In the genomic region with DNA sequence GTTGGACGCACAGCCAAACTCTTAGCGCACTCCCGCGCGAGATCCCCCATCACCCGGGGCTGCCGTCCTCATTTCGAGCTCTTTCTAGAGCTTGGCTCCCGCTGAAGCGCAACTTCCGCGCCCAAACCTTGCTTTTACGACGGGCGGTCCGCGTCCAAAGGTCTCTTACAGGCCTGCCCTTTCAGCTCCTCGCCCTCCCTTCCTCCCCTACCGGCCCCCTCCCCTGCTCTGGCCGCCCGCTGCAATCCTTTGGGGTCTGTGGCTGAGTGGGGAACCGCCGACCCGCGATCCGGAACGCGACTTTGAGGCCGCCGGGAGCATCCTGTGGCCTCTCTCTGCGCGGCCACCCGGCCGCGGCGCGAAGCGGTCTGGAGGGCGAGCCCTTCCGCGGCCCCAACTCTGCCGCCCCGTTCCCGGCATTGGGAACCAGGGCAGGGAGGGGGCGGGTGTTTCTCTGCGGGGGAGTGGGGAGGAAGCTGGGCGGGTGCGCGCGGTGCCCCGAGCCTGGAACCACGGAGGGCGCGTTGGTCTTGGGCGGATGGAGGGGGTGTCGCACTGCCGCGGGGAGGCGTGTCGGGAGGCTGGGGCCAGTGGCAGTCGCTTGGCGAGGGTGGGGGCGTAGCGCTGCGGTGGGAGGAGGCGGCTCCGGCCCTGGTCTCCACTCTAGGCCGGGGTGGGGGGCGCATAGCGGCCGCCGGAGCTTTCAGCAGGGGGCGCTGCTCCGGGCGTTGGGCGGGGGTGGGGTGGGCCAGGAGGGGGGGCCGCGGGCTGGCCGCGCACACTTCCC, we compare ENCODE assay signal across 8 cellular contexts. TPM values are rescaled to one million over a fixed set of nuclear protein-coding genes. Genes with fewer than 3 reads are reported as not detected.
DNase-seq lines count a peak whose midpoint lies in the region; ATAC-seq and TF ChIP-seq lines count a peak whose summit lies in the region.

A gene (plus strand): TSS at position 781 of the 787 bp plus-strand sequence. CDS start 96 bp downstream, outside the sequence.

- peak within 1 kb of the TSS; percentile 88 for H2AFZ ChIP-seq in neuron (ENCODE audit: low read depth, low read length)

- H3K4me1 ChIP-seq in neuron (ENCODE audit: insufficient read depth, low read length), result peaks cover 20% of the 10 kb centered on the region

- H3K36me3 Mint-ChIP-seq in T-cell, result no peaks in the 10 kb centered on the region

- CTCF ChIA-PET in T-cell (lab: Charles Lee), result interaction anchor here (0.9 to 2.0 kb wide), 4 partner anchors 10 to 296 kb away, joined by 3 to 7 read pairs (median 4); a partner anchor contains a TSS

- H3K27me3 Mint-ChIP-seq in T-cell, result peaks cover 44 to 76% of the 10 kb centered on the region in 2 donors

- H3K4me3 ChIP-seq in fibroblast of mammary gland (ENCODE audit: control insufficient read depth, low read depth, low read length) (peak within 1 kb of the TSS; percentile 9), neuron (ENCODE audit: low read length) (peak within 1 kb of the TSS; percentile 54)

- TF ChIP-seq CTCF in fibroblast of mammary gland (conservative IDR thresholded peaks at IDR 0.05; ENCODE audit: control insufficient read depth, insufficient read depth, low read depth, low read length), result no peak

- peak; percentile 58 for DNase-seq in AG08396 (ENCODE audit: low spot score)
- DNase-seq in T-cell, result peak in 5 of 34 experiments; percentile 14 to 36 (median 24)
- no peak for DNase-seq in fibroblast of mammary gland (ENCODE audit: low read depth)
- DNase-seq in foreskin melanocyte, result no peak
- DNase-seq in NCI-H2029 (lab: John Stamatoyannopoulos, UW), result no peak
- no peak for DNase-seq in HPDE6-E6E7 (ENCODE audit: extremely low spot score)

- no peaks in the 10 kb centered on the region for H3K9me3 Mint-ChIP-seq in T-cell

- H3K9me3 ChIP-seq in neuron (ENCODE audit: low read length), result peaks cover 7% of the 10 kb centered on the region

- peak within 1 kb of the TSS; percentile 73 to 80 (median 79) for H3K4me3 Mint-ChIP-seq in T-cell

- ATAC-seq in GM18909 (IDR thresholded peaks at IDR 0.05; ENCODE audit: poor library complexity, unreplicated experiment), result peak; percentile 30
- ATAC-seq in T-cell (replicated peaks in 1 of 4), result peak; percentile 33 to 52 (median 45)

- POLR2A ChIA-PET in T-cell (lab: Charles Lee), result interaction anchor here in 1 of 2 donors (0.5 kb wide), 1 partner anchor 643 kb away, joined by 3 read pairs; no protein-coding TSS in a partner anchor

- H3K27ac Mint-ChIP-seq in T-cell, result peak within 1 kb of the TSS in 1 of 2 donors; percentile 27

- H3K27me3 ChIP-seq in neuron (ENCODE audit: insufficient read depth, low read length), result peaks cover 53% of the 10 kb centered on the region

- H3K4me1 Mint-ChIP-seq in T-cell, result peaks cover 6 to 25% (median 18%) of the 10 kb centered on the region in 3 donors

- peaks cover 3% of the 10 kb centered on the region for H3K36me3 ChIP-seq in neuron (ENCODE audit: insufficient read depth, low read length)

RNA-seq across cellular contexts. Expression of the gene that starts here (rescaled TPM):
- under 1 TPM; 0.10 to 0.51 (median 0.16) TPM for total RNA-seq in T-cell

Comparison
In these comparisons a context has a peak if more than half of its experiments do, and no peak if none do; other contexts are left out.
1. Peak in ATAC-seq in T-cell; RNA of the gene not detected or under 1 TPM.